ENCODE assay signal across 10 cellular contexts in the genomic region with DNA sequence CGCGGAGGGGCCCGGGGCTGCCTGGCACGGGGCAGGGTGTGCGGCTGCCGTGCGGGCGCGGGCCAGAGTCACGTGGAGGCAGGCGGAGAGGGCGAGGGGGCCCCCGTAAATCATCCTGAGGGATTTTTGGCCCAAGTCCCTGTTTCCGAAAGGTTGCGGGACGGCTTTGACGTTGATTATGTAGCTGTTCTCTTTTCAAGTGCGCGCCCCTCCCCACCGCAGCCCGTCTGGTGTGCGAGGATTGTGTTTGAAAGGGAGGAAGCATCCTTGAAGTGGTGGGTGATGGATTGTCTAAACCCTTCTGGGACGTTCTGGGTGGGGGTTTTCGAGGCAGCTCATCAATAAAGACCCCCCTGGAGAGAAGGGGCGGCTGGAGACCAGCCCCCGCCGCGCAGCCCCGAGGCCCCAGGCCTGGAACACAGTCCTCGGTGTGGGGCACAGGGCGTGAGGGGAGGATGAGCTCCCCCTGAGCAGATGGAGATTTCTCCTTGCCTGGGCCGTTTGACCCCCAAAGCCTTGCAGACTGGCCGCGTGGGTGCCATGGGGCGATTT. TPM values are rescaled to one million over a fixed set of nuclear protein-coding genes. Genes with fewer than 3 reads are reported as not detected.
DNase-seq lines count a peak whose midpoint lies in the region; ATAC-seq, FAIRE-seq and TF ChIP-seq lines count a peak whose summit lies in the region.
"Had no signal": no experiment of that assay in that cellular context is flagged by ENCODE, and none has a peak within 500 bp of the region (broad histone marks: within the 10 kb centered on the region; RNA-seq: fewer than 3 reads in every experiment).

No MANE protein-coding gene starts in this region.

- no peak for TF ChIP-seq POLR2A in A549 (IDR thresholded peaks at IDR 0.05; ENCODE audit: low read length)

- 69% methylated on average over 32 of the region's 35 CpGs for WGBS in A549 (ENCODE audit: missing lambda C conversion rate)

- POLR2A ChIA-PET in A549 (lab: Yijun Ruan, JAX): interaction anchor here (1.5 kb wide), 1 partner anchor 71 kb away, joined by 3 read pairs; a partner anchor contains a TSS
- POLR2A ChIA-PET in naive thymus-derived CD8-positive, alpha-beta T cell (lab: Charles Lee): no interaction called here

- DNase-seq in A549 (ENCODE audit: low read depth in 1 of 2, low spot score in 1 of 2) (no peak), NCI-H2227 (lab: John Stamatoyannopoulos, UW; ENCODE audit: unreplicated experiment) (no peak), MG63 (no peak), mucosa of gallbladder (ENCODE audit: low spot score) (no peak)
- no peak for DNase-seq in naive thymus-derived CD8-positive, alpha-beta T cell

- no peak for TF ChIP-seq RAD21 in A549 (conservative IDR thresholded peaks at IDR 0.05 in 1 of 2, IDR thresholded peaks at IDR 0.05 in 1 of 2)

- peaks cover 99% of the 10 kb centered on the region for H3K27me3 ChIP-seq in HUES6 (ENCODE audit: control insufficient read depth, insufficient read depth, low read length)
- H3K27me3 ChIP-seq in duodenal mucosa (ENCODE audit: control insufficient read depth in 1 of 2, insufficient read depth in 2 of 2, low read length in 2 of 2): peaks cover 81 to 82% of the 10 kb centered on the region in 2 donors
- no peaks in the 10 kb centered on the region for H3K27me3 ChIP-seq in MG63

- peak overlapping the region in 6 of 10 donors; percentile 13 to 59 (median 44) for H3K4me3 Mint-ChIP-seq in naive thymus-derived CD8-positive, alpha-beta T cell

- H3K4me2 ChIP-seq in A549: peak overlapping the region; percentile 94

- H3K4me1 ChIP-seq in A549 (no peaks in the 10 kb centered on the region), HUES6 (ENCODE audit: control insufficient read depth, insufficient read depth, low read length) (peaks cover 39% of the 10 kb centered on the region), duodenal mucosa (ENCODE audit: control insufficient read depth in 1 of 2, insufficient read depth in 2 of 2, low read length in 2 of 2) (peaks cover 2 to 9% of the 10 kb centered on the region in 2 donors)

- no peak for FAIRE-seq in A549 (lab: Jason Lieb, UNC)

- H3K27me3 Mint-ChIP-seq in naive thymus-derived CD8-positive, alpha-beta T cell: peaks cover 39 to 80% (median 61%) of the 10 kb centered on the region in 5 donors

- CTCF ChIA-PET in A549 (lab: Yijun Ruan, JAX): interaction anchor here (0.6 to 2.8 kb wide), 17 partner anchors 14 to 824 kb away, joined by 3 to 19 read pairs (median 3); no protein-coding TSS in a partner anchor

- H3K9ac ChIP-seq in HUES6 (ENCODE audit: low read length) (no peak overlapping the region), duodenal mucosa (ENCODE audit: low read depth in 1 of 2, low read length in 2 of 2) (no peak overlapping the region)

- H3K9me3 ChIP-seq in A549 (no peaks in the 10 kb centered on the region), HUES6 (ENCODE audit: control insufficient read depth, insufficient read depth, low read depth, low read length) (no peaks in the 10 kb centered on the region), duodenal mucosa (ENCODE audit: control insufficient read depth in 1 of 2, low read length in 2 of 2) (no peaks in the 10 kb centered on the region), MG63 (no peaks in the 10 kb centered on the region)

- H3K27ac ChIP-seq in A549 (peak overlapping the region; percentile 58 to 81; a peak in 4 of 6 replicates), HUES6 (ENCODE audit: low read depth, low read length) (no peak overlapping the region), duodenal mucosa (ENCODE audit: low read depth, low read length) (peak overlapping the region; percentile 54)
- H3K27ac ChIP-seq: VCaP had no signal

- ATAC-seq in A549 (peak in 1 of 2 experiments; percentile 10; a peak in 1 of 6 replicates), HG03432 (IDR thresholded peaks at IDR 0.05; ENCODE audit: unreplicated experiment) (no peak)
- ATAC-seq in naive thymus-derived CD8-positive, alpha-beta T cell: no peak

- peaks cover 23 to 39% (median 36%) of the 10 kb centered on the region in 4 donors for H3K4me1 Mint-ChIP-seq in naive thymus-derived CD8-positive, alpha-beta T cell

- H3K27ac Mint-ChIP-seq in naive thymus-derived CD8-positive, alpha-beta T cell: no peak overlapping the region

- H3K4me3 ChIP-seq in A549 (peak overlapping the region; percentile 54), HUES6 (ENCODE audit: low read depth, low read length) (peak overlapping the region; percentile 58), duodenal mucosa (ENCODE audit: low read depth in 1 of 2, low read length in 2 of 2) (peak overlapping the region in 1 of 2 donors; percentile 1), MG63 (no peak overlapping the region)

- no peaks in the 10 kb centered on the region for H3K36me3 ChIP-seq in HUES6 (ENCODE audit: control insufficient read depth, insufficient read depth, low read length)
- no peaks in the 10 kb centered on the region for H3K36me3 ChIP-seq in duodenal mucosa (ENCODE audit: control insufficient read depth in 1 of 2, insufficient read depth in 2 of 2, low read length in 2 of 2)
- H3K36me3 ChIP-seq in MG63: no peaks in the 10 kb centered on the region

- H3K9me3 Mint-ChIP-seq in naive thymus-derived CD8-positive, alpha-beta T cell: peaks cover 0 to 3% (median 0%) of the 10 kb centered on the region in 9 donors

- H3K36me3 Mint-ChIP-seq in naive thymus-derived CD8-positive, alpha-beta T cell: peaks cover 0 to 3% (median 0%) of the 10 kb centered on the region in 3 donors

- no peak for TF ChIP-seq CTCF in A549 (IDR thresholded peaks at IDR 0.05)

- TF ChIP-seq EP300 in A549 (IDR thresholded peaks at IDR 0.05): no peak

TF ChIP-seq in A549, 52 proteins besides CTCF, POLR2A, EP300 and RAD21:
- TF ChIP-seq FOXS1 (CRISPR knock-in tag; IDR thresholded peaks at IDR 0.05): no peak
- TF ChIP-seq MYC (IDR thresholded peaks at IDR 0.05; ENCODE audit: borderline replicate concordance, low read length): no peak
- no peak for TF ChIP-seq KDM5A (IDR thresholded peaks at IDR 0.05)
- TF ChIP-seq HOXB5 (CRISPR knock-in tag; IDR thresholded peaks at IDR 0.05): no peak
- TF ChIP-seq FOSL2 (IDR thresholded peaks at IDR 0.05): no peak
- TF ChIP-seq FOSL2 (CRISPR knock-in tag; IDR thresholded peaks at IDR 0.05): no peak
- no peak for TF ChIP-seq ZFP36 (IDR thresholded peaks at IDR 0.05; ENCODE audit: borderline replicate concordance, partially characterized antibody)
- TF ChIP-seq CEBPB (IDR thresholded peaks at IDR 0.05): no peak

RNA-seq across cellular contexts. Expression of a gene that starts 7.0 kb away (rescaled TPM):
- polyA plus RNA-seq in A549 (2011; rRNA removed): 6.6 and 8.3 TPM in 2 replicates
- polyA plus RNA-seq in A549 (2012; cell fraction: cytosol; rRNA removed): 10.3 and 14.6 TPM in 2 replicates
- polyA plus RNA-seq in A549 (2012; cell fraction: nucleus; rRNA removed): 7.1 and 10.1 TPM in 2 replicates
- polyA plus RNA-seq in A549 (2017; fragmentation: RNase III; extraction: RNeasy Plus Mini Kit Qiagen cat#74134 plus additional on column Dnase treatment): 12.3 to 12.4 TPM (median 12.3 TPM) in 3 replicates
- polyA minus RNA-seq in A549 (2011; rRNA and poly(A)+ RNA removed): 5.3 and 6.5 TPM in 2 replicates
- total RNA-seq in naive thymus-derived CD8-positive, alpha-beta T cell: not detected
- not detected for polyA plus RNA-seq in naive thymus-derived CD8-positive, alpha-beta T cell
- total RNA-seq in MG63 (2014; rRNA removed; shearing (Covaris generic); ENCODE audit: low replicate concordance): 2.0 and 4.0 TPM in 2 replicates
- total RNA-seq in mucosa of gallbladder: 3.6 TPM
- total RNA-seq: left ventricle myocardium superior had no signal
